ENCODE assay signal across 27 cellular contexts in the genomic region with DNA sequence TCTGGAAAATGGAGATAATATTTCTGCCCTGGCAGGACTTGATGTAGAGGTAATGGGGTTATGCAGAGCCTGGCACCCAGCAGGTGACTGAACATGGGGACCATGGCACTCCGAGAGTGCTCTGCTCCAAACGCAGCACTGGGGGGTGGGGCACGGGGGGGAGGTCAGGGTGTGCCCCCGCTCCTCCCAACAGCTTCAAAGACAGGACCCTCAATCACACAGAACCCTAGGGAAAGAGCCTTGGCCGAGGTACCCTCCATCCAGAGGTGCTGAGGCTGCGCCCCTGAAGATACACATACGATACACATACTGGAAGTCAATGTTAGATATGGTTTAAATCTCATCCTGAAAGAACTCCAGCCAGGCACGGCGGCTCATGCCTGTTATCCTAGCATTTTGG.
"Had no signal": no experiment of that assay in that cellular context is flagged by ENCODE, and none has a peak within 500 bp of the region (broad histone marks: within the 10 kb centered on the region; RNA-seq: fewer than 3 reads in every experiment).

No MANE protein-coding gene starts in this region.

- H3K36me3 ChIP-seq: heart right ventricle, left ventricle myocardium inferior, pancreas, right atrium auricular region, thyroid gland, transverse colon, upper lobe of left lung had no signal

- H3K27ac Mint-ChIP-seq: natural killer cell treated with Interleukin-12 subunit alpha and Interleukin-12 subunit beta and Interleukin-15 and Interleukin-18, amount 100 ng/mL, for 72 hours; stimulated activated memory B cell treated with anti-CD40 and anti-IgM and Interleukin-4, amounts not matched to agents 10 μg/mL and 1 μg/mL and 100 μg/mL, for 72 hours; stimulated activated naive CD8-positive, alpha-beta T cell treated with anti-CD3 and anti-CD28 coated beads, Interleukin-15, amount 100 ng/mL, for 72 hours had no signal

- H3K27ac ChIP-seq: heart right ventricle, hepatocyte, left ventricle myocardium inferior, pancreas, psoas muscle, right atrium auricular region, testis, thyroid gland, transverse colon, upper lobe of left lung had no signal

- H3K9me3 ChIP-seq: heart right ventricle, mucosa of descending colon, pancreas, psoas muscle, right atrium auricular region, testis, thyroid gland, transverse colon, upper lobe of left lung had no signal

- H3K4me1 ChIP-seq: heart right ventricle, left ventricle myocardium inferior, pancreas, psoas muscle, right atrium auricular region, testis, thyroid gland, transverse colon, upper lobe of left lung had no signal

- H3K27me3 ChIP-seq: hepatocyte, pancreas, right atrium auricular region, testis, thyroid gland, upper lobe of left lung had no signal

- H3K4me3 ChIP-seq: heart right ventricle, hepatocyte, left ventricle myocardium inferior, lung, mucosa of descending colon, pancreas, psoas muscle, right atrium auricular region, smooth muscle cell, testis, thyroid gland, transverse colon, upper lobe of left lung had no signal

- ATAC-seq: heart right ventricle; mucosa of descending colon; naive thymus-derived CD4-positive, alpha-beta T cell; natural killer cell treated with Interleukin-12 subunit alpha and Interleukin-12 subunit beta and Interleukin-15 and Interleukin-18, amount 100 ng/mL, for 72 hours; pancreas; psoas muscle; sciatic nerve; stimulated activated memory B cell treated with anti-CD40 and anti-IgM and Interleukin-4, amounts not matched to agents 10 μg/mL and 1 μg/mL and 100 μg/mL, for 72 hours; stimulated activated naive CD8-positive, alpha-beta T cell treated with anti-CD3 and anti-CD28 coated beads, Interleukin-15, amount 100 ng/mL, for 72 hours had no signal

- FAIRE-seq: pancreas, urothelium cell line had no signal

- H3K4me1 Mint-ChIP-seq: stimulated activated memory B cell treated with anti-CD40 and anti-IgM and Interleukin-4, amounts not matched to agents 10 μg/mL and 1 μg/mL and 100 μg/mL, for 72 hours had no signal

- DNase-seq: heart right ventricle; left ventricle myocardium inferior; mesendoderm; midbrain; mucosa of descending colon; naive thymus-derived CD4-positive, alpha-beta T cell; posterior cingulate gyrus; psoas muscle; stimulated activated CD4-positive, alpha-beta T cell treated with anti-CD3 and anti-CD28 coated beads, Interleukin-1b, Interleukin-23, amount 100 ng/mL, for 48 hours; stimulated activated CD4-positive, alpha-beta T cell treated with anti-CD3 and anti-CD28 coated beads, Interleukin-2, amount 100 ng/mL, for 48 hours; stimulated activated CD4-positive, alpha-beta T cell treated with anti-CD3 and anti-CD28 coated beads, Interleukin-4, amount 100 ng/mL, for 4 hours; stimulated activated CD8-positive, alpha-beta memory T cell treated with anti-CD3 and anti-CD28 coated beads, Interleukin-4, amount 100 ng/mL, for 48 hours; stimulated activated naive CD4-positive, alpha-beta T cell treated with Interleukin-2 at 50 U/mL for 16 hours; stimulated activated naive CD8-positive, alpha-beta T cell treated with anti-CD3 and anti-CD28 coated beads, Interleukin-15, amount 100 ng/mL, for 72 hours; testis; thyroid gland; transverse colon; upper lobe of left lung had no signal

- H3K36me3 Mint-ChIP-seq: natural killer cell treated with Interleukin-12 subunit alpha and Interleukin-12 subunit beta and Interleukin-15 and Interleukin-18, amount 100 ng/mL, for 72 hours; stimulated activated memory B cell treated with anti-CD40 and anti-IgM and Interleukin-4, amounts not matched to agents 10 μg/mL and 1 μg/mL and 100 μg/mL, for 72 hours had no signal

- H3K4me3 Mint-ChIP-seq: naive thymus-derived CD4-positive, alpha-beta T cell; natural killer cell treated with Interleukin-12 subunit alpha and Interleukin-12 subunit beta and Interleukin-15 and Interleukin-18, amount 100 ng/mL, for 72 hours; stimulated activated memory B cell treated with anti-CD40 and anti-IgM and Interleukin-4, amounts not matched to agents 10 μg/mL and 1 μg/mL and 100 μg/mL, for 72 hours; stimulated activated naive CD8-positive, alpha-beta T cell treated with anti-CD3 and anti-CD28 coated beads, Interleukin-15, amount 100 ng/mL, for 72 hours had no signal

- H3K9me3 Mint-ChIP-seq: natural killer cell treated with Interleukin-12 subunit alpha and Interleukin-12 subunit beta and Interleukin-15 and Interleukin-18, amount 100 ng/mL, for 72 hours had no signal
